8 cellular contexts compared by ENCODE assay signal in genomic region chr1:229714964-229715603, GRCh38.
DNase-seq lines count a peak whose midpoint lies in the region; ATAC-seq and TF ChIP-seq lines count a peak whose summit lies in the region.

No MANE protein-coding gene starts in this region.

- no peaks in the 10 kb centered on the region for H3K4me1 ChIP-seq in vagina

- H3K9me3 ChIP-seq in vagina: no peaks in the 10 kb centered on the region

- H3K27ac ChIP-seq in vagina: no peak overlapping the region

- no peaks in the 10 kb centered on the region for H3K36me3 ChIP-seq in vagina

- no peak for TF ChIP-seq POLR2A in vagina (IDR thresholded peaks at IDR 0.05)

- no peaks in the 10 kb centered on the region for H3K27me3 ChIP-seq in vagina

- DNase-seq in activated CD4-positive, alpha-beta T cell treated with anti-CD3 and anti-CD28 coated beads for 24 hours (ENCODE audit: low read depth in 2 of 2): peak; percentile 15 to 18
- no peak for DNase-seq in activated CD4-positive, alpha-beta T cell treated with anti-CD3 and anti-CD28 coated beads for 1 hour
- DNase-seq in HT-29 (ENCODE audit: low spot score) (peak; percentile 95), fibroblast of villous mesenchyme (ENCODE audit: low read depth) (peak; percentile 31), sciatic nerve (ENCODE audit: low spot score) (no peak), vagina (ENCODE audit: extremely low spot score in 2 of 2) (no peak), pons (ENCODE audit: low spot score) (no peak)
- DNase-seq in activated CD4-positive, alpha-beta T cell treated with anti-CD3 and anti-CD28 coated beads for 48 hours: peak; percentile 55

- no peak overlapping the region for H3K4me3 ChIP-seq in fibroblast of villous mesenchyme (ENCODE audit: low read depth, low read length)
- no peak overlapping the region for H3K4me3 ChIP-seq in vagina

- TF ChIP-seq CTCF in fibroblast of villous mesenchyme (IDR thresholded peaks at IDR 0.05; ENCODE audit: insufficient read depth, low read depth, low read length): peak; percentile 55
- TF ChIP-seq CTCF in vagina (IDR thresholded peaks at IDR 0.05): no peak

- ATAC-seq in sciatic nerve: no peak

- intact Hi-C loops in sciatic nerve (cut with DNase I) (no loop called here), vagina (cut with DNase I) (no loop called here)

Comparison
In these comparisons a context has a peak if more than half of its experiments do, and no peak if none do; other contexts are left out.
1. DNase-seq: peak in activated CD4-positive, alpha-beta T cell treated with anti-CD3 and anti-CD28 coated beads for 24 hours (2 of 2), HT-29 (single experiment), activated CD4-positive, alpha-beta T cell treated with anti-CD3 and anti-CD28 coated beads for 48 hours (single experiment) and fibroblast of villous mesenchyme (single experiment); none in activated CD4-positive, alpha-beta T cell treated with anti-CD3 and anti-CD28 coated beads for 1 hour (single experiment), sciatic nerve (single experiment), vagina (0 of 2) and pons (single experiment).